33 cellular contexts compared by ENCODE assay signal in the genomic region with DNA sequence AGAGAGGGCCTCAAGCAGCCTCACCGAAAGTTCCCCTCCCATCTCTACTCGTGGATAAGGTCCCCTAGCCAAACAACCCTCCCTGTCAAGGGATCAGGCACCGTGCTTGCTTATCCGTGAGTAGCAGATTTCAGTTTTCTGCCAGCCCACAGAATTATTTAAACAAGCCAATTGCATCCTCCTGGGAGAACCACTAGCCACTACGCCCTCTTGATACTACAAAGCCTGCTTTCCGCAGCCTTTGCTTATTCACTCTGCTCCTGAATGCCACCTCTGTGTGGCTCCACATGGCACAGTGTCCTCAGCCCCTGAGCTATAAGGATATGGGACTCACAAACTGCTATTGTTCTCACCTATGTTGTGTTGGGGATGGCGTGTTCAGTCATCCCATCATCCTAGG. TPM values are rescaled to one million over a fixed set of nuclear protein-coding genes. Genes with fewer than 3 reads are reported as not detected.
"Had no signal": no experiment of that assay in that cellular context is flagged by ENCODE, and none has a peak within 500 bp of the region (broad histone marks: within the 10 kb centered on the region; RNA-seq: fewer than 3 reads in every experiment).

No MANE protein-coding gene starts in this region.

- ATAC-seq: activated T-cell treated with anti-CD3 and anti-CD28 coated beads, Interleukin-2, amount 50 U/mL, for 72 hours; gastroesophageal sphincter had no signal

- H3K27me3 ChIP-seq: brain microvascular endothelial cell had no signal

- H3K4me1 Mint-ChIP-seq: activated CD4-positive, alpha-beta memory T cell treated with anti-CD3 and anti-CD28 coated beads, Interleukin-2, amount 10 ng/mL, durations not matched to agents 7 days and 5 days had no signal

- H3K36me3 ChIP-seq: brain microvascular endothelial cell, esophagus squamous epithelium, gastroesophageal sphincter had no signal

- H3K4me3 Mint-ChIP-seq: activated CD4-positive, alpha-beta memory T cell treated with anti-CD3 and anti-CD28 coated beads, Interleukin-2, amount 10 ng/mL, durations not matched to agents 7 days and 5 days; activated CD4-positive, alpha-beta T cell treated with anti-CD3 and anti-CD28 coated beads, Interleukin-2, amount 10 ng/mL, durations not matched to agents 7 days and 5 days; activated naive CD8-positive, alpha-beta T cell; activated T-cell treated with anti-CD3 and anti-CD28 coated beads, Interleukin-2, amount 50 U/mL, for 24 hours; activated T-cell treated with anti-CD3 and anti-CD28 coated beads, Interleukin-2, amount 50 U/mL, for 72 hours had no signal

- H3K27ac Mint-ChIP-seq: activated CD4-positive, alpha-beta memory T cell treated with anti-CD3 and anti-CD28 coated beads, Interleukin-2, amount 10 ng/mL, durations not matched to agents 7 days and 5 days; activated CD4-positive, alpha-beta T cell treated with anti-CD3 and anti-CD28 coated beads, Interleukin-2, amount 10 ng/mL, durations not matched to agents 7 days and 5 days; activated naive CD8-positive, alpha-beta T cell; activated T-cell treated with anti-CD3 and anti-CD28 coated beads, Interleukin-2, amount 50 U/mL, for 24 hours; activated T-cell treated with anti-CD3 and anti-CD28 coated beads, Interleukin-2, amount 50 U/mL, for 72 hours had no signal

- H3K27me3 Mint-ChIP-seq: activated naive CD8-positive, alpha-beta T cell; activated T-cell treated with anti-CD3 and anti-CD28 coated beads, Interleukin-2, amount 50 U/mL, for 24 hours had no signal

- H3K27ac ChIP-seq: brain microvascular endothelial cell, epithelial cell of prostate, esophagus squamous epithelium, gastroesophageal sphincter had no signal

- H3K4me3 ChIP-seq: esophagus squamous epithelium, gastroesophageal sphincter had no signal

- DNase-seq: activated CD4-positive, alpha-beta memory T cell treated with anti-CD3 and anti-CD28 coated beads, Interleukin-2, amount 10 ng/mL, durations not matched to agents 7 days and 5 days; activated CD4-positive, alpha-beta T cell treated with anti-CD3 and anti-CD28 coated beads for 1 hour; activated CD4-positive, alpha-beta T cell treated with anti-CD3 and anti-CD28 coated beads for 4 hours; activated CD4-positive, alpha-beta T cell treated with anti-CD3 and anti-CD28 coated beads, Interleukin-2, amount 10 ng/mL, durations not matched to agents 7 days and 5 days; activated CD4-positive, alpha-beta T cell treated with anti-CD3 and anti-CD28 coated beads, Interleukin-2, amount 50 U/mL, for 4 hours; activated CD8-positive, alpha-beta memory T cell treated with anti-CD3 and anti-CD28 coated beads, Interleukin-2, amount 50 U/mL, for 48 hours; activated effector memory CD4-positive, alpha-beta T cell treated with Interleukin-2 at 50 U/mL for 16 hours; activated gamma-delta T cell treated with Interleukin-2 at 50 U/mL for 16 hours; activated naive CD4-positive, alpha-beta T cell treated with anti-CD3 and anti-CD28 coated beads, Interleukin-2, amount 50 U/mL, for 16 hours; activated naive CD4-positive, alpha-beta T cell treated with Interleukin-2 at 50 U/mL for 16 hours; activated T-cell treated with anti-CD3 and anti-CD28 coated beads for 4 hours; activated T-cell treated with anti-CD3 and anti-CD28 coated beads, Interleukin-2, amount 50 U/mL, for 24 hours; activated T-cell treated with anti-CD3 and anti-CD28 coated beads, Interleukin-2, amount 50 U/mL, for 72 hours; amniotic stem cell; anterior cingulate cortex; brain microvascular endothelial cell; caudate nucleus; effector CD8-positive, alpha-beta T cell; esophagus squamous epithelium; foreskin melanocyte; T-helper 2 cell had no signal

- H3K4me1 ChIP-seq: esophagus squamous epithelium, gastroesophageal sphincter had no signal

RNA-seq across cellular contexts. Expression of a gene that starts 5.9 kb away (rescaled TPM):
- total RNA-seq: activated CD4-positive, alpha-beta memory T cell treated with anti-CD3 and anti-CD28 coated beads, Interleukin-2, amount 10 ng/mL, durations not matched to agents 7 days and 5 days; activated CD4-positive, alpha-beta T cell treated with anti-CD3 and anti-CD28 coated beads, Interleukin-2, amount 10 ng/mL, durations not matched to agents 7 days and 5 days; activated T-cell treated with anti-CD3 and anti-CD28 coated beads, Interleukin-2, amount 50 U/mL, for 72 hours; astrocyte; bronchial epithelial cell; chondrocyte; dermis microvascular lymphatic vessel endothelial cell; endothelial cell of umbilical vein; fibroblast of lung; fibroblast of villous mesenchyme; gastroesophageal sphincter; glomerular endothelial cell; T-helper 1 cell treated with Interleukin-12 subunit alpha and Interleukin-12 subunit beta and Interleukin-4 antibody, amounts not matched to agents 30 ng/mL and 1 ng/mL, for 36 hours had no signal

RNA-seq across cellular contexts. Expression of a gene that starts 9.7 kb away (rescaled TPM):
- total RNA-seq: activated CD4-positive, alpha-beta memory T cell treated with anti-CD3 and anti-CD28 coated beads, Interleukin-2, amount 10 ng/mL, durations not matched to agents 7 days and 5 days; activated CD4-positive, alpha-beta T cell treated with anti-CD3 and anti-CD28 coated beads, Interleukin-2, amount 10 ng/mL, durations not matched to agents 7 days and 5 days; astrocyte; bronchial epithelial cell; chondrocyte; dermis microvascular lymphatic vessel endothelial cell; endothelial cell of umbilical vein; esophagus squamous epithelium; fibroblast of lung; fibroblast of villous mesenchyme; gastroesophageal sphincter; glomerular endothelial cell; T-helper 1 cell treated with Interleukin-12 subunit alpha and Interleukin-12 subunit beta and Interleukin-4 antibody, amounts not matched to agents 30 ng/mL and 1 ng/mL, for 36 hours had no signal

RNA-seq across cellular contexts. Expression of a gene that starts 39.2 kb away (rescaled TPM):
- total RNA-seq: astrocyte, chondrocyte, endothelial cell of umbilical vein, fibroblast of lung, fibroblast of villous mesenchyme, glomerular endothelial cell had no signal

RNA-seq across cellular contexts. Expression of a gene that starts 41.5 kb away (rescaled TPM):
- total RNA-seq: activated CD4-positive, alpha-beta memory T cell treated with anti-CD3 and anti-CD28 coated beads, Interleukin-2, amount 10 ng/mL, durations not matched to agents 7 days and 5 days; activated CD4-positive, alpha-beta T cell treated with anti-CD3 and anti-CD28 coated beads, Interleukin-2, amount 10 ng/mL, durations not matched to agents 7 days and 5 days; activated T-cell treated with anti-CD3 and anti-CD28 coated beads, Interleukin-2, amount 50 U/mL, for 72 hours; astrocyte; fibroblast of lung; fibroblast of villous mesenchyme; T-helper 1 cell treated with Interleukin-12 subunit alpha and Interleukin-12 subunit beta and Interleukin-4 antibody, amounts not matched to agents 30 ng/mL and 1 ng/mL, for 36 hours had no signal

RNA-seq across cellular contexts. Expression of a gene that starts 47.0 kb away (rescaled TPM):
- total RNA-seq: astrocyte, bronchial epithelial cell, chondrocyte, dermis microvascular lymphatic vessel endothelial cell, endothelial cell of umbilical vein, fibroblast of lung, fibroblast of villous mesenchyme, glomerular endothelial cell had no signal
